ENCODE assay signal across 1 cellular context in genomic region chr6:43436577-43437282, GRCh38.
TF ChIP-seq lines count a peak whose summit lies in the region.

No MANE protein-coding gene starts in this region.

TF ChIP-seq in HepG2, 621 proteins besides CTCF, POLR2A, EP300 and RAD21 (continued from another document and continues in another):
- TF ChIP-seq PRDM15 (CRISPR knock-in tag; IDR thresholded peaks at IDR 0.05): no peak
- TF ChIP-seq ZIK1 (CRISPR knock-in tag; IDR thresholded peaks at IDR 0.05; ENCODE audit: borderline replicate concordance, low read depth): no peak
- TF ChIP-seq ZNF180 (CRISPR knock-in tag; IDR thresholded peaks at IDR 0.05; ENCODE audit: borderline replicate concordance, low read depth): no peak
- TF ChIP-seq ZNF205 (CRISPR knock-in tag; IDR thresholded peaks at IDR 0.05): no peak
- TF ChIP-seq KDM4B (CRISPR knock-in tag; IDR thresholded peaks at IDR 0.05): peak; percentile 8; the same call in 1 of the 2 replicates
- no peak for TF ChIP-seq ZFYVE20 (CRISPR knock-in tag; IDR thresholded peaks at IDR 0.05; ENCODE audit: borderline replicate concordance, low read depth)
- no peak for TF ChIP-seq ARID3A (IDR thresholded peaks at IDR 0.05; ENCODE audit: low read depth, low read length)
- TF ChIP-seq ZNF275 (CRISPR knock-in tag; IDR thresholded peaks at IDR 0.05; ENCODE audit: borderline replicate concordance): no peak
- no peak for TF ChIP-seq ADNP (CRISPR knock-in tag; IDR thresholded peaks at IDR 0.05)
- TF ChIP-seq ZBTB3 (CRISPR knock-in tag; IDR thresholded peaks at IDR 0.05; ENCODE audit: borderline replicate concordance, low read depth): no peak
- TF ChIP-seq ZFAT (CRISPR knock-in tag; conservative IDR thresholded peaks at IDR 0.05): no peak
- no peak for TF ChIP-seq MEIS1 (CRISPR knock-in tag; IDR thresholded peaks at IDR 0.05; ENCODE audit: borderline replicate concordance)
- no peak for TF ChIP-seq CSRNP2 (CRISPR knock-in tag; conservative IDR thresholded peaks at IDR 0.05; ENCODE audit: low read depth)
- TF ChIP-seq ZNF552 (CRISPR knock-in tag; IDR thresholded peaks at IDR 0.05; ENCODE audit: borderline replicate concordance): no peak
- TF ChIP-seq ZNF737 (CRISPR knock-in tag; IDR thresholded peaks at IDR 0.05; ENCODE audit: borderline replicate concordance): no peak
- no peak for TF ChIP-seq ZNF572 (CRISPR knock-in tag; IDR thresholded peaks at IDR 0.05)
- TF ChIP-seq ZNF878 (CRISPR knock-in tag; IDR thresholded peaks at IDR 0.05): peak; percentile 89
- no peak for TF ChIP-seq HMGXB3 (CRISPR knock-in tag; IDR thresholded peaks at IDR 0.05; ENCODE audit: borderline replicate concordance)
- TF ChIP-seq ZNF816 (CRISPR knock-in tag; IDR thresholded peaks at IDR 0.05; ENCODE audit: borderline replicate concordance): no peak; the same call in 1 of the 2 replicates
- no peak for TF ChIP-seq SP2 (CRISPR knock-in tag; IDR thresholded peaks at IDR 0.05)
- peak; percentile 31; the same call in 1 of the 2 replicates for TF ChIP-seq ZNF788 (CRISPR knock-in tag; IDR thresholded peaks at IDR 0.05; ENCODE audit: borderline replicate concordance)
- no peak for TF ChIP-seq ZNF549 (CRISPR knock-in tag; IDR thresholded peaks at IDR 0.05)
- TF ChIP-seq ZNF614 (CRISPR knock-in tag; IDR thresholded peaks at IDR 0.05; ENCODE audit: borderline replicate concordance): no peak; the same call in 1 of the 2 replicates
- no peak for TF ChIP-seq ZNF251 (CRISPR knock-in tag; IDR thresholded peaks at IDR 0.05)
- TF ChIP-seq ZNF644 (CRISPR knock-in tag; IDR thresholded peaks at IDR 0.05; ENCODE audit: low read depth): peak; percentile 71
- TF ChIP-seq ERF (CRISPR knock-in tag; IDR thresholded peaks at IDR 0.05): peak; percentile 60; the same call in 1 of the 2 replicates
- no peak for TF ChIP-seq CENPX (CRISPR knock-in tag; IDR thresholded peaks at IDR 0.05)
- TF ChIP-seq ZNF580 (CRISPR knock-in tag; IDR thresholded peaks at IDR 0.05; ENCODE audit: borderline replicate concordance, low read depth): no peak
- 0 out of 2 replicates have a peak, but pooled peaks have one; percentile 37 for TF ChIP-seq ZNF512B (CRISPR knock-in tag; IDR thresholded peaks at IDR 0.05; ENCODE audit: borderline replicate concordance)
- TF ChIP-seq CHD4 (IDR thresholded peaks at IDR 0.05; ENCODE audit: borderline replicate concordance, low read length): no peak
- TF ChIP-seq NFE2L2 (IDR thresholded peaks at IDR 0.05; ENCODE audit: low read length): no peak
- 0 out of 2 replicates have a peak, but pooled peaks have one; percentile 60 for TF ChIP-seq ZFP1 (CRISPR knock-in tag; IDR thresholded peaks at IDR 0.05)
- TF ChIP-seq MATR3 (CRISPR knock-in tag; IDR thresholded peaks at IDR 0.05): no peak
- no peak for TF ChIP-seq ZNF235 (CRISPR knock-in tag; IDR thresholded peaks at IDR 0.05; ENCODE audit: borderline replicate concordance)
- TF ChIP-seq KMT2B (CRISPR knock-in tag; IDR thresholded peaks at IDR 0.05): no peak; the same call in 1 of the 2 replicates
- TF ChIP-seq CCAR2 (optimal IDR thresholded peaks at IDR 0.05; ENCODE audit: low read depth, low read length): no peak
- TF ChIP-seq SMARCC2 (IDR thresholded peaks at IDR 0.05): no peak
- peak; percentile 79 for TF ChIP-seq ATF3 (CRISPR knock-in tag; IDR thresholded peaks at IDR 0.05)
- no peak for TF ChIP-seq JARID2 (CRISPR knock-in tag; IDR thresholded peaks at IDR 0.05; ENCODE audit: insufficient replicate concordance)
- peak; percentile 84 for TF ChIP-seq REPIN1 (CRISPR knock-in tag; IDR thresholded peaks at IDR 0.05; ENCODE audit: borderline replicate concordance, low read depth)
- TF ChIP-seq ATF7 (IDR thresholded peaks at IDR 0.05): no peak
- no peak for TF ChIP-seq ATF7 (CRISPR knock-in tag; IDR thresholded peaks at IDR 0.05)
- no peak for TF ChIP-seq ZNF512 (CRISPR knock-in tag; IDR thresholded peaks at IDR 0.05)
- TF ChIP-seq KLF6 (CRISPR knock-in tag; IDR thresholded peaks at IDR 0.05): no peak; the same call in 1 of the 2 replicates
